ENCODE assay signal across 8 cellular contexts in the genomic region with DNA sequence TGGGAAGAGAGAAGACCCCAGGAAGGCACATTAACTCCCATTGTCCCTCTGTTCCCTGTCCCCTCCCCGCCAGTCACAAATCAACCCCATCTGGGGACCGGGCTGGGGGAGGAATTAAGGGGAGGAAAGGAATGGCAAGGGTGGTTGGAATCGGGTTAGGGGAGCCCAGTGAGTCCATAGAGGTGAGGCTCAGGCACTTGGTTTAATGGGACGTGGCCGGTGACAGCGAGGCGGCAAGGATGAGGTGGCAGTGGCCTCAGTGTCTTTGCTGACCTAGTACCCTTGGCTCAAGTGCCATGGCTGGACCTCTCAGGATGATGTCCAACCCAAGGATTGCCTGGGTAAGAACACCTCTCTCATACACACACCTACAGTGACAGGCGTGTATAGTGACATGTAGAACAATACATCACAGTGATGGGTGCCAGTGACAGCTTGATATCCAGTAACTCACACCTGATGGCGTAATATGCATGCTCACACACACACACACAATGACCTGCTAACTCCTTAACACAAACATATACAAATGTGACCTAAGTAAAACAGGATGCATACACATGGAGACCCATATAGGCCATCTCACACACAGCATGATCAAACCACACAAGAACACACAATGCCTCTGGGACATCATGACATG. TPM values are rescaled to one million over a fixed set of nuclear protein-coding genes. Genes with fewer than 3 reads are reported as not detected.
DNase-seq lines count a peak whose midpoint lies in the region; ATAC-seq, FAIRE-seq and TF ChIP-seq lines count a peak whose summit lies in the region.

No MANE protein-coding gene starts in this region.

- ATAC-seq in CD8-positive, alpha-beta T cell: no peak
- no peak for ATAC-seq in aorta (ENCODE audit: low FRiP score)
- ATAC-seq in GM18517 (IDR thresholded peaks at IDR 0.05; ENCODE audit: unreplicated experiment): no peak
- no peak for ATAC-seq in HG03159 (IDR thresholded peaks at IDR 0.05; ENCODE audit: unreplicated experiment)

- no peak for TF ChIP-seq RAD21 in H1 (IDR thresholded peaks at IDR 0.05 in 1 of 2, conservative IDR thresholded peaks at IDR 0.05 in 1 of 2; ENCODE audit: low read depth in 2 of 2, low read length in 2 of 2)

- H4K20me1 ChIP-seq in OCI-LY1 (ENCODE audit: insufficient read depth, low read length) (no peaks in the 10 kb centered on the region), H1 (replicated peaks in 1 of 2; ENCODE audit: control insufficient read depth in 1 of 2, insufficient read depth in 2 of 2, low read length in 2 of 2) (peaks cover 4 to 18% of the 10 kb centered on the region in 2 experiments)

- no peak for FAIRE-seq in H1 (lab: Jason Lieb, UNC)

- no peak for TF ChIP-seq CTCF in CD8-positive, alpha-beta T cell (IDR thresholded peaks at IDR 0.05)
- no peak for TF ChIP-seq CTCF in OCI-LY1 (IDR thresholded peaks at IDR 0.05; ENCODE audit: low read length)
- TF ChIP-seq CTCF in H1 (IDR thresholded peaks at IDR 0.05; ENCODE audit: control extremely low read depth in 1 of 3, insufficient read depth in 1 of 3, low read depth in 1 of 3, low read length in 3 of 3): no peak
- TF ChIP-seq CTCF in neutrophil (IDR thresholded peaks at IDR 0.05): no peak

- peak overlapping the region; percentile 84 for H3K9ac ChIP-seq in OCI-LY1 (ENCODE audit: low read length)
- peak overlapping the region in 2 of 4 experiments; percentile 15 to 39; a peak in 2 of 7 replicates for H3K9ac ChIP-seq in H1 (replicated peaks in 1 of 4; ENCODE audit: extremely low read depth in 1 of 4, low read depth in 3 of 4, low read length in 3 of 4)

- no peak overlapping the region for H2AK5ac ChIP-seq in H1 (ENCODE audit: low read depth, low read length)

- no peak overlapping the region for H3K23ac ChIP-seq in H1 (ENCODE audit: insufficient read length)

- no peaks in the 10 kb centered on the region for H3K27me3 ChIP-seq in CD8-positive, alpha-beta T cell (ENCODE audit: insufficient read depth, low read length)
- no peaks in the 10 kb centered on the region for H3K27me3 ChIP-seq in OCI-LY1 (ENCODE audit: insufficient read depth, low read length)
- H3K27me3 ChIP-seq in H1 (replicated peaks in 1 of 4; ENCODE audit: control insufficient read depth in 3 of 4, extremely low read depth in 1 of 4, insufficient read depth in 3 of 4, low read length in 3 of 4): no peaks in the 10 kb centered on the region
- no peaks in the 10 kb centered on the region for H3K27me3 ChIP-seq in neutrophil
- no peaks in the 10 kb centered on the region for H3K27me3 ChIP-seq in aorta (ENCODE audit: control insufficient read depth in 1 of 2, insufficient read depth in 2 of 2, low read length in 1 of 2)

- peak overlapping the region; percentile 97 for H3K27ac Mint-ChIP-seq in CD8-positive, alpha-beta T cell

- H3K4me2 ChIP-seq in OCI-LY1 (ENCODE audit: low read length) (peak overlapping the region; percentile 83), H1 (ENCODE audit: insufficient read depth in 1 of 2, low read depth in 2 of 2, low read length in 2 of 2) (peak overlapping the region; percentile 87 to 94)

- TF ChIP-seq POLR2A in H1 (IDR thresholded peaks at IDR 0.05; ENCODE audit: control extremely low read depth in 1 of 2, low read depth in 2 of 2, low read length in 2 of 2): no peak

- H3F3A ChIP-seq in OCI-LY1 (ENCODE audit: insufficient read depth, low read length): 0 out of 2 replicates have a peak, but pooled peaks cover 4% of the 10 kb centered on the region

- peak overlapping the region; percentile 82 for H2BK15ac ChIP-seq in H1 (ENCODE audit: low read length)

- H3K4me1 Mint-ChIP-seq in CD8-positive, alpha-beta T cell (ENCODE audit: low read depth): peaks cover 52% of the 10 kb centered on the region

- peaks cover 48% of the 10 kb centered on the region for H3K4me1 ChIP-seq in CD8-positive, alpha-beta T cell (ENCODE audit: insufficient read depth, low read length)
- peaks cover 25% of the 10 kb centered on the region for H3K4me1 ChIP-seq in OCI-LY1 (ENCODE audit: insufficient read depth, low read length, severe bottlenecking)
- peaks cover 12 to 25% (median 17%) of the 10 kb centered on the region in 4 experiments for H3K4me1 ChIP-seq in H1 (replicated peaks in 1 of 4; ENCODE audit: control insufficient read depth in 3 of 4, insufficient read depth in 4 of 4, low read length in 3 of 4)
- H3K4me1 ChIP-seq in neutrophil (ENCODE audit: control insufficient read depth in 1 of 2, insufficient read depth in 1 of 2, low read depth in 1 of 2, low read length in 1 of 2): peaks cover 51 to 56% of the 10 kb centered on the region in 2 experiments
- no peaks in the 10 kb centered on the region for H3K4me1 ChIP-seq in aorta (ENCODE audit: control insufficient read depth in 1 of 2, insufficient read depth in 2 of 2, low read length in 2 of 2)

- H3K56ac ChIP-seq in H1 (replicated peaks; ENCODE audit: insufficient read length, low read depth, low read length): no peak overlapping the region

- H3K9me3 ChIP-seq in CD8-positive, alpha-beta T cell (ENCODE audit: low read length): no peaks in the 10 kb centered on the region
- H3K9me3 ChIP-seq in OCI-LY1 (ENCODE audit: low read length): no peaks in the 10 kb centered on the region
- no peaks in the 10 kb centered on the region for H3K9me3 ChIP-seq in H1 (ENCODE audit: insufficient read depth in 2 of 2, low read depth in 1 of 2, low read length in 1 of 2)
- H3K9me3 ChIP-seq in neutrophil: no peaks in the 10 kb centered on the region
- no peaks in the 10 kb centered on the region for H3K9me3 ChIP-seq in aorta (ENCODE audit: control insufficient read depth, low read length)

- H3K36me3 Mint-ChIP-seq in CD8-positive, alpha-beta T cell: no peaks in the 10 kb centered on the region

- peak overlapping the region; percentile 45 for H4K8ac ChIP-seq in H1 (ENCODE audit: extremely low read depth, insufficient read depth, low read length)

- H3K4me3 ChIP-seq in CD8-positive, alpha-beta T cell (ENCODE audit: low read depth, low read length): peak overlapping the region; percentile 51
- H3K4me3 ChIP-seq in OCI-LY1 (ENCODE audit: low read depth, low read length, poor library complexity, severe bottlenecking) (peak overlapping the region; percentile 55), H1 (ENCODE audit: extremely low read depth in 1 of 4, insufficient read depth in 2 of 4, low read depth in 3 of 4, low read length in 4 of 4) (peak overlapping the region; percentile 44 to 66 (median 48); a peak in 7 of 8 replicates), neutrophil (ENCODE audit: low read depth in 1 of 2, low read length in 1 of 2) (peak overlapping the region; percentile 72 to 93), aorta (ENCODE audit: low read length in 2 of 2) (no peak overlapping the region)

- H2AFZ ChIP-seq in OCI-LY1 (ENCODE audit: low read length) (no peak overlapping the region), H1 (ENCODE audit: low read length) (no peak overlapping the region; the same call in 1 of the 2 replicates)

- peak overlapping the region; percentile 92; the same call in 1 of the 2 replicates for H2BK12ac ChIP-seq in H1 (ENCODE audit: low read depth, low read length)

- H3K18ac ChIP-seq in H1 (ENCODE audit: extremely low read depth, low read length): peak overlapping the region; percentile 24; the same call in 1 of the 2 replicates

- no peak overlapping the region for H4K91ac ChIP-seq in H1 (replicated peaks; ENCODE audit: insufficient read length, low read length)

- peak overlapping the region; percentile 66 for H3K27ac ChIP-seq in CD8-positive, alpha-beta T cell (ENCODE audit: low read depth, low read length)
- H3K27ac ChIP-seq in OCI-LY1 (ENCODE audit: low read depth, low read length, poor library complexity, severe bottlenecking) (peak overlapping the region; percentile 94), H1 (ENCODE audit: low read depth, low read length) (0 out of 2 replicates have a peak overlapping the region, but pooled peaks have one; percentile 6), neutrophil (peak overlapping the region; percentile 67), aorta (ENCODE audit: low read depth in 1 of 2, low read length in 2 of 2) (no peak overlapping the region)

- no peak for DNase-seq in CD8-positive, alpha-beta T cell
- DNase-seq in H1 (ENCODE audit: low read depth in 1 of 2, low spot score in 2 of 2): no peak
- no peak for DNase-seq in aorta
- DNase-seq in SHP77 treated with DMSO at 0.1 percent for 48 hours (lab: John Stamatoyannopoulos, UW): no peak

- no peaks in the 10 kb centered on the region for H3K9me3 Mint-ChIP-seq in CD8-positive, alpha-beta T cell

- H3K4ac ChIP-seq in H1 (replicated peaks; ENCODE audit: insufficient read length, low read depth, low read length): no peak overlapping the region

- no peak overlapping the region for H2BK20ac ChIP-seq in H1 (ENCODE audit: low read length)

- no peak for TF ChIP-seq EP300 in H1 (IDR thresholded peaks at IDR 0.05; ENCODE audit: borderline replicate concordance in 1 of 2, low read depth in 2 of 2, low read length in 2 of 2)

- no peaks in the 10 kb centered on the region for H3K27me3 Mint-ChIP-seq in CD8-positive, alpha-beta T cell (ENCODE audit: low read depth)

- H3K79me2 ChIP-seq in OCI-LY1 (ENCODE audit: insufficient read depth, low read length) (no peaks in the 10 kb centered on the region), H1 (ENCODE audit: control insufficient read depth in 1 of 2, insufficient read depth in 2 of 2, low read length in 2 of 2) (no peaks in the 10 kb centered on the region)

- H3K9me2 ChIP-seq in OCI-LY1 (ENCODE audit: low read depth, low read length): no peaks in the 10 kb centered on the region

- H4K5ac ChIP-seq in H1 (ENCODE audit: insufficient read length, low read depth, low read length): peak overlapping the region; percentile 6

- POLR2A ChIA-PET in CD8-positive, alpha-beta T cell (lab: Charles Lee): interaction anchor here (0.6 to 8.1 kb wide), 3 partner anchors 12 to 813 kb away, joined by 3 to 64 read pairs (median 3); partner anchors contain the start of genes OGA and TRIM8
- POLR2A ChIA-PET in H1 (lab: Charles Lee; ENCODE audit: partially characterized antibody): interaction anchor here (1.8 to 9.8 kb wide), 2 partner anchors 9 to 14 kb away, joined by 12 to 100 read pairs; partner anchors contain the start of gene OGA

- intact Hi-C loops in CD8-positive, alpha-beta T cell (cut with DNase I, micrococcal nuclease): loop anchor here (1.0 to 10.0 kb wide), 7 partner anchors 8 to 476 kb away; partner anchors contain the start of genes ARMH3 (in 1 of the 2), BTRC (in 1 of the 2), NPM3 (in 1 of the 2) and PPRC1 (in 1 of the 2)
- intact Hi-C loops in aorta (cut with DNase I): loop anchor here in 1 of 2 donors (10.0 kb wide), 1 partner anchor 184 kb away; no protein-coding TSS in a partner anchor

- CTCF ChIA-PET in CD8-positive, alpha-beta T cell (lab: Charles Lee): interaction anchor here (0.6 to 6.4 kb wide), 2 partner anchors 12 to 420 kb away, joined by 3 to 43 read pairs; partner anchors contain the start of gene KCNIP2
- CTCF ChIA-PET in H1 (lab: Charles Lee; ENCODE audit: partially characterized antibody): interaction anchor here (0.6 to 4.3 kb wide), 3 partner anchors 10 to 769 kb away, joined by 3 to 24 read pairs (median 4); no protein-coding TSS in a partner anchor

- no peaks in the 10 kb centered on the region for H3K36me3 ChIP-seq in CD8-positive, alpha-beta T cell (ENCODE audit: insufficient read depth, low read length)
- H3K36me3 ChIP-seq in OCI-LY1 (ENCODE audit: insufficient read depth, low read length) (no peaks in the 10 kb centered on the region), H1 (ENCODE audit: control insufficient read depth in 2 of 4, insufficient read depth in 4 of 4, low read length in 3 of 4) (no peaks in the 10 kb centered on the region; a peak in 1 of 8 replicates), neutrophil (no peaks in the 10 kb centered on the region), aorta (ENCODE audit: control insufficient read depth in 1 of 2, insufficient read depth in 2 of 2, low read length in 1 of 2) (no peaks in the 10 kb centered on the region)

- H3K23me2 ChIP-seq in H1 (ENCODE audit: low read depth, low read length): peaks cover 13% of the 10 kb centered on the region

- H3K4me3 Mint-ChIP-seq in CD8-positive, alpha-beta T cell: peak overlapping the region; percentile 87

- no peak overlapping the region for H2BK120ac ChIP-seq in H1 (replicated peaks; ENCODE audit: low read depth, low read length)

- 71% methylated on average over 9 of the region's 9 CpGs; no CpG with 5 or more reads in 1 of the 2 experiments for WGBS in H1 (ENCODE audit: extremely low coverage in 1 of 2, insufficient coverage in 1 of 2, insufficient read length in 1 of 2, insufficient replicate concordance in 2 of 2, low coverage in 1 of 2, low lambda C conversion rate in 2 of 2, missing lambda C conversion rate in 1 of 2), 2 experiments
- 55 to 67% methylated on average over 9 of the region's 9 CpGs for WGBS in aorta, 2 donors

- no peak overlapping the region for H3K14ac ChIP-seq in H1 (ENCODE audit: insufficient read length)

- peak overlapping the region; percentile 81; the same call in 1 of the 2 replicates for H2BK5ac ChIP-seq in H1 (ENCODE audit: low read depth, low read length)

- peaks cover 2% of the 10 kb centered on the region; the same call in 1 of the 2 replicates for H3K79me1 ChIP-seq in H1 (ENCODE audit: low read depth, low read length)

RNA-seq across cellular contexts. Expression of gene KCNIP2, which starts 12.3 kb away (rescaled TPM):
- 1 to 10 TPM in 1 of 2 experiments, under 1 TPM in 1; 0.87 to 1.1 TPM for total RNA-seq in CD8-positive, alpha-beta T cell
- 4.7 and 6.0 TPM in 2 replicates for total RNA-seq in H1 (2021; fragmentation: NEBNext Ultra II Directional; extraction: Animal tissue kit (Norgen Biotek cat#: 25700))
- polyA plus RNA-seq in H1 (2011; rRNA removed) (2.7 and 3.5 TPM in 2 replicates), aorta (1 to 10 TPM in 1 of 2 donors, not detected in 1; 4.3 TPM)
- 3.2 TPM for polyA plus RNA-seq in H1 (2011; cell fraction: cytosol; rRNA removed)
- polyA plus RNA-seq in H1 (2011; cell fraction: nucleus; rRNA removed): 15.8 TPM
- polyA plus RNA-seq in H1 (2012, experiment 1 of 2): 4.9 to 7.2 TPM (median 5.8 TPM) in 4 replicates
- polyA plus RNA-seq in H1 (2012, experiment 2 of 2): 2.4 TPM
- 3.4 TPM for polyA plus RNA-seq in H1 (2013, experiment 1 of 2)
- 3.1 TPM for polyA plus RNA-seq in H1 (2013, experiment 2 of 2)
- 3.1 and 6.2 TPM in 2 replicates for polyA minus RNA-seq in H1 (2011; rRNA and poly(A)+ RNA removed)
- 1.8 TPM for polyA minus RNA-seq in H1 (2011; cell fraction: cytosol; rRNA and poly(A)+ RNA removed)
- 2.9 TPM for polyA minus RNA-seq in H1 (2011; cell fraction: nucleus; rRNA and poly(A)+ RNA removed)
- total RNA-seq in aorta: 1 to 10 TPM; 3.9 to 9.0 TPM

RNA-seq across cellular contexts. Expression of gene OGA, which starts 13.0 kb away (rescaled TPM):
- total RNA-seq in CD8-positive, alpha-beta T cell: 100 to 1,000 TPM; 356 to 394 TPM
- total RNA-seq in H1 (2021; fragmentation: NEBNext Ultra II Directional; extraction: Animal tissue kit (Norgen Biotek cat#: 25700)): 104 and 107 TPM in 2 replicates
- polyA plus RNA-seq in H1 (2011; rRNA removed): 18.5 and 31.2 TPM in 2 replicates
- polyA plus RNA-seq in H1 (2011; cell fraction: cytosol; rRNA removed): 52.9 TPM
- polyA plus RNA-seq in H1 (2011; cell fraction: nucleus; rRNA removed): 24.2 TPM
- polyA plus RNA-seq in H1 (2012, experiment 1 of 2): 61.6 to 114 TPM (median 70.9 TPM) in 4 replicates
- polyA plus RNA-seq in H1 (2012, experiment 2 of 2): 5.0 TPM
- 47.3 TPM for polyA plus RNA-seq in H1 (2013, experiment 1 of 2)
- 43.2 TPM for polyA plus RNA-seq in H1 (2013, experiment 2 of 2)
- 74.1 and 83.4 TPM in 2 replicates for polyA minus RNA-seq in H1 (2011; rRNA and poly(A)+ RNA removed)
- 56.7 TPM for polyA minus RNA-seq in H1 (2011; cell fraction: cytosol; rRNA and poly(A)+ RNA removed)
- polyA minus RNA-seq in H1 (2011; cell fraction: nucleus; rRNA and poly(A)+ RNA removed): 59.1 TPM
- 100 to 1,000 TPM; 126 to 171 TPM for total RNA-seq in aorta
- 10 to 100 TPM; 38.7 to 97.4 TPM for polyA plus RNA-seq in aorta

RNA-seq across cellular contexts. Expression of gene NPM3, which starts 48.0 kb away (rescaled TPM):
- 10 to 100 TPM; 21.1 to 25.1 TPM for total RNA-seq in CD8-positive, alpha-beta T cell
- total RNA-seq in H1 (2021; fragmentation: NEBNext Ultra II Directional; extraction: Animal tissue kit (Norgen Biotek cat#: 25700)): 175 and 177 TPM in 2 replicates
- polyA plus RNA-seq in H1 (2011; rRNA removed): 127 and 218 TPM in 2 replicates
- polyA plus RNA-seq in H1 (2011; cell fraction: cytosol; rRNA removed): 212 TPM
- polyA plus RNA-seq in H1 (2011; cell fraction: nucleus; rRNA removed): 161 TPM
- 128 to 179 TPM (median 167 TPM) in 4 replicates for polyA plus RNA-seq in H1 (2012, experiment 1 of 2)
- polyA plus RNA-seq in H1 (2012, experiment 2 of 2): 207 TPM
- 148 TPM for polyA plus RNA-seq in H1 (2013, experiment 1 of 2)
- polyA plus RNA-seq in H1 (2013, experiment 2 of 2): 152 TPM
- 65.5 and 89.5 TPM in 2 replicates for polyA minus RNA-seq in H1 (2011; rRNA and poly(A)+ RNA removed)
- 40.7 TPM for polyA minus RNA-seq in H1 (2011; cell fraction: cytosol; rRNA and poly(A)+ RNA removed)
- polyA minus RNA-seq in H1 (2011; cell fraction: nucleus; rRNA and poly(A)+ RNA removed): 29.7 TPM
- total RNA-seq in aorta: 10 to 100 TPM; 12.7 to 19.8 TPM
- polyA plus RNA-seq in aorta: 10 to 100 TPM; 18.5 to 22.3 TPM

RNA-seq across cellular contexts. Expression of gene FGF8, which starts 55.4 kb away (rescaled TPM):
- not detected for total RNA-seq in CD8-positive, alpha-beta T cell
- total RNA-seq in H1 (2021; fragmentation: NEBNext Ultra II Directional; extraction: Animal tissue kit (Norgen Biotek cat#: 25700)): 3.9 and 4.1 TPM in 2 replicates
- 1.1 and 1.7 TPM in 2 replicates for polyA plus RNA-seq in H1 (2011; rRNA removed)
- 1.5 TPM for polyA plus RNA-seq in H1 (2011; cell fraction: cytosol; rRNA removed)
- polyA plus RNA-seq in H1 (2011; cell fraction: nucleus; rRNA removed): 2.1 TPM
- 1.0 to 2.0 TPM (median 1.2 TPM) in 4 replicates for polyA plus RNA-seq in H1 (2012, experiment 1 of 2)
- 0.62 TPM for polyA plus RNA-seq in H1 (2012, experiment 2 of 2)
- 2.9 TPM for polyA plus RNA-seq in H1 (2013, experiment 1 of 2)
- 3.8 TPM for polyA plus RNA-seq in H1 (2013, experiment 2 of 2)
- 0.98 and 1.4 TPM in 2 replicates for polyA minus RNA-seq in H1 (2011; rRNA and poly(A)+ RNA removed)
- not detected for polyA minus RNA-seq in H1 (2011; cell fraction: cytosol; rRNA and poly(A)+ RNA removed)
- 1.4 TPM for polyA minus RNA-seq in H1 (2011; cell fraction: nucleus; rRNA and poly(A)+ RNA removed)
- not detected for total RNA-seq in aorta
- not detected for polyA plus RNA-seq in aorta

Comparison
In these comparisons a context has a peak if more than half of its experiments do, and no peak if none do; other contexts are left out.
1. H3K27ac ChIP-seq: peak in CD8-positive, alpha-beta T cell (single experiment), OCI-LY1 (single experiment), H1 (single experiment) and neutrophil (single experiment); none in aorta (0 of 2).
2. H3K4me3 ChIP-seq: peak in CD8-positive, alpha-beta T cell (single experiment), OCI-LY1 (single experiment), H1 (4 of 4) and neutrophil (2 of 2); none in aorta (0 of 2).